1 cellular context compared by ENCODE assay signal in the genomic region with DNA sequence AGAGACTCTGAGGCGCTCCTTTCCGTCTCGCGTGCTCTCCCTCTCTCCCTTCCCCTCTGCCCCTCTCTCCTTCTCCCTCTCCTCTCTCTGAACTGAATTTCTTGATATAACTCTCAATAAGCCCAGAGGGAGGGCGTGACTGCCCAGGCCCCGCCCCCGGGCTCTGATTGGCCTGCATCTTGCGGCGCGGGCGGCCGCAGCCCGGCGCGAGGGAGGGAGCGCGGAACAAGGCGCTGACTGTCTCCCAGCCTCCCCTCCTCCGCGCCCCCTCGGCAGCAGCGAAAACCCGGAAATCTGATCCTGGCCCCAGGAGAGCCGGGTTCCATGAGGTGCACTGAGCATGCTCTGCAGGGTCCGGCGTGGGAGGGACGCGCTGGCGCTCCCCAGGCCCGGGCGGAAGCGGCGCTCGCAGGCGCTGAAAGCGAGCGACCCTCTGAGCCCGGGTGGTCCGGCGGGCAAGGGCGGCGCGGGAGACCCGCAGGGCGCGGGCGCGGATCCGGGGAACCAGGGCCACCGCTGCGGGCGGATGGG.
TF ChIP-seq lines count a peak whose summit lies in the region.

A gene with protein sequence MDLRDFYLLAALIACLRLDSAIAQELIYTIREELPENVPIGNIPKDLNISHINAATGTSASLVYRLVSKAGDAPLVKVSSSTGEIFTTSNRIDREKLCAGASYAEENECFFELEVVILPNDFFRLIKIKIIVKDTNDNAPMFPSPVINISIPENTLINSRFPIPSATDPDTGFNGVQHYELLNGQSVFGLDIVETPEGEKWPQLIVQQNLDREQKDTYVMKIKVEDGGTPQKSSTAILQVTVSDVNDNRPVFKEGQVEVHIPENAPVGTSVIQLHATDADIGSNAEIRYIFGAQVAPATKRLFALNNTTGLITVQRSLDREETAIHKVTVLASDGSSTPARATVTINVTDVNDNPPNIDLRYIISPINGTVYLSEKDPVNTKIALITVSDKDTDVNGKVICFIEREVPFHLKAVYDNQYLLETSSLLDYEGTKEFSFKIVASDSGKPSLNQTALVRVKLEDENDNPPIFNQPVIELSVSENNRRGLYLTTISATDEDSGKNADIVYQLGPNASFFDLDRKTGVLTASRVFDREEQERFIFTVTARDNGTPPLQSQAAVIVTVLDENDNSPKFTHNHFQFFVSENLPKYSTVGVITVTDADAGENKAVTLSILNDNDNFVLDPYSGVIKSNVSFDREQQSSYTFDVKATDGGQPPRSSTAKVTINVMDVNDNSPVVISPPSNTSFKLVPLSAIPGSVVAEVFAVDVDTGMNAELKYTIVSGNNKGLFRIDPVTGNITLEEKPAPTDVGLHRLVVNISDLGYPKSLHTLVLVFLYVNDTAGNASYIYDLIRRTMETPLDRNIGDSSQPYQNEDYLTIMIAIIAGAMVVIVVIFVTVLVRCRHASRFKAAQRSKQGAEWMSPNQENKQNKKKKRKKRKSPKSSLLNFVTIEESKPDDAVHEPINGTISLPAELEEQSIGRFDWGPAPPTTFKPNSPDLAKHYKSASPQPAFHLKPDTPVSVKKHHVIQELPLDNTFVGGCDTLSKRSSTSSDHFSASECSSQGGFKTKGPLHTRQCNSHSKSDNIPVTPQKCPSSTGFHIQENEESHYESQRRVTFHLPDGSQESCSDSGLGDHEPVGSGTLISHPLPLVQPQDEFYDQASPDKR (N-terminal part only) (minus strand): TSS at position 94 of the 531 bp plus-strand sequence. CDS start 1,896 bp downstream, outside the sequence.

TF ChIP-seq in K562, 482 proteins besides CTCF, POLR2A, EP300 and RAD21 (continued from another document and continues in another):
- TF ChIP-seq DLX4 (CRISPR knock-in tag; IDR thresholded peaks at IDR 0.05) (no peak), ZNF766 (CRISPR knock-in tag; conservative IDR thresholded peaks at IDR 0.05) (no peak), GATAD2B (IDR thresholded peaks at IDR 0.05; ENCODE audit: borderline replicate concordance) (peak; percentile 26; the same call in 1 of the 2 replicates), PHB2 (IDR thresholded peaks at IDR 0.05; ENCODE audit: low read depth) (no peak), CBX2 (IDR thresholded peaks at IDR 0.05; ENCODE audit: insufficient read depth, low read length, poor library complexity, severe bottlenecking) (no peak), TBP (optimal IDR thresholded peaks at IDR 0.05; ENCODE audit: low read depth, low read length) (peak; percentile 39), ZNF217 (CRISPR knock-in tag; IDR thresholded peaks at IDR 0.05) (no peak), NUFIP1 (IDR thresholded peaks at IDR 0.05; ENCODE audit: partially characterized antibody) (no peak), ZNF707 (CRISPR knock-in tag; conservative IDR thresholded peaks at IDR 0.05) (no peak), NFYB (IDR thresholded peaks at IDR 0.05; ENCODE audit: extremely low read depth, insufficient read length) (peak; percentile 55), TCF7 (IDR thresholded peaks at IDR 0.05; ENCODE audit: borderline replicate concordance) (no peak), SRF (CRISPR knock-in tag; IDR thresholded peaks at IDR 0.05) (no peak), KLF13 (tag; IDR thresholded peaks at IDR 0.05; ENCODE audit: borderline replicate concordance, low read depth) (no peak), TBL1XR1 (IDR thresholded peaks at IDR 0.05; ENCODE audit: low read length in 2 of 2) (no peak), ZBTB49 (CRISPR knock-in tag; IDR thresholded peaks at IDR 0.05; ENCODE audit: borderline replicate concordance) (no peak), REST (CRISPR knock-in tag; IDR thresholded peaks at IDR 0.05; ENCODE audit: low read depth) (no peak), ZKSCAN3 (CRISPR knock-in tag; IDR thresholded peaks at IDR 0.05) (no peak), ZBTB1 (CRISPR knock-in tag; IDR thresholded peaks at IDR 0.05; ENCODE audit: borderline replicate concordance, low read depth) (no peak), GTF2B (IDR thresholded peaks at IDR 0.05; ENCODE audit: extremely low read depth, insufficient read length) (no peak), BMI1 (IDR thresholded peaks at IDR 0.05; ENCODE audit: low read length) (no peak), SREBF2 (CRISPR knock-in tag; IDR thresholded peaks at IDR 0.05) (no peak), SIX5 (IDR thresholded peaks at IDR 0.05; ENCODE audit: borderline replicate concordance in 1 of 2, insufficient read depth in 1 of 2, low read depth in 1 of 2, low read length in 2 of 2) (no peak), BRF2 (IDR thresholded peaks at IDR 0.05; ENCODE audit: borderline replicate concordance, insufficient read depth, insufficient read length) (no peak), NR1H2 (CRISPR knock-in tag; IDR thresholded peaks at IDR 0.05) (no peak), SETDB1 (IDR thresholded peaks at IDR 0.05; ENCODE audit: low read length) (no peak), ZNF143 (CRISPR knock-in tag; IDR thresholded peaks at IDR 0.05) (no peak), ZNF224 (CRISPR knock-in tag; IDR thresholded peaks at IDR 0.05) (no peak), THAP7 (CRISPR knock-in tag; IDR thresholded peaks at IDR 0.05) (0 out of 2 replicates have a peak, but pooled peaks have one; percentile 32), CHAMP1 (IDR thresholded peaks at IDR 0.05) (no peak)
- TF ChIP-seq, protein P1, sequence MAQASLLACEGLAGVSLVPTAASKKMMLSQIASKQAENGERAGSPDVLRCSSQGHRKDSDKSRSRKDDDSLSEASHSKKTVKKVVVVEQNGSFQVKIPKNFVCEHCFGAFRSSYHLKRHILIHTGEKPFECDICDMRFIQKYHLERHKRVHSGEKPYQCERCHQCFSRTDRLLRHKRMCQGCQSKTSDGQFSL (CRISPR knock-in tag; IDR thresholded peaks at IDR 0.05) = no peak
- TF ChIP-seq, protein P1 (tag; IDR thresholded peaks at IDR 0.05) = no peak; a peak in 1 of 4 replicates
- TF ChIP-seq, protein P2, sequence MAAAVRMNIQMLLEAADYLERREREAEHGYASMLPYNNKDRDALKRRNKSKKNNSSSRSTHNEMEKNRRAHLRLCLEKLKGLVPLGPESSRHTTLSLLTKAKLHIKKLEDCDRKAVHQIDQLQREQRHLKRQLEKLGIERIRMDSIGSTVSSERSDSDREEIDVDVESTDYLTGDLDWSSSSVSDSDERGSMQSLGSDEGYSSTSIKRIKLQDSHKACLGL (CRISPR knock-in tag; IDR thresholded peaks at IDR 0.05; ENCODE audit: borderline replicate concordance, poor library complexity, severe bottlenecking) = no peak
- TF ChIP-seq, protein P3, sequence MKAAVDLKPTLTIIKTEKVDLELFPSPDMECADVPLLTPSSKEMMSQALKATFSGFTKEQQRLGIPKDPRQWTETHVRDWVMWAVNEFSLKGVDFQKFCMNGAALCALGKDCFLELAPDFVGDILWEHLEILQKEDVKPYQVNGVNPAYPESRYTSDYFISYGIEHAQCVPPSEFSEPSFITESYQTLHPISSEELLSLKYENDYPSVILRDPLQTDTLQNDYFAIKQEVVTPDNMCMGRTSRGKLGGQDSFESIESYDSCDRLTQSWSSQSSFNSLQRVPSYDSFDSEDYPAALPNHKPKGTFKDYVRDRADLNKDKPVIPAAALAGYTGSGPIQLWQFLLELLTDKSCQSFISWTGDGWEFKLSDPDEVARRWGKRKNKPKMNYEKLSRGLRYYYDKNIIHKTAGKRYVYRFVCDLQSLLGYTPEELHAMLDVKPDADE (conservative IDR thresholded peaks at IDR 0.05; ENCODE audit: control insufficient read depth, low read depth, low read length) = no peak
